1 cellular context compared by ENCODE assay signal in the genomic region with DNA sequence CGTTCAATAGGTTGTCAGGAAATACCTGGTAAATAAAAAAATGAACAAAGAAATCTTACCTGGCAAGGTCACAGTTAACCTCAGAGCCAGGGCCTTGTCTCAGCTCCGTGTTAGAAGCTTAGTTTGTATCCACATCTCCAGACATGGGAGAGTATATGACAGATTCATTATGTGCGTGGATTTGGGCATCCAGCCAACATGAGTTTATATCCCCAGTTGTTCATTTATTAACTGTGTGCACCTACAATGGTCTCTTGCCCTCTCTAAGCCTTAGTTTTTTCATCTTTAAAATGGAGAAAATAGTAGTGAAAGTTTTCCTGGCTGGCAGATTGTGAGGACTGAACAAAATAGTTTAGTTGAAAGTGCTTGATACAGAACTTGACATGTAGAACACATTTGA.
TF ChIP-seq lines count a peak whose summit lies in the region.

No MANE protein-coding gene starts in this region.

TF ChIP-seq in HEK293, 187 proteins besides CTCF, POLR2A, EP300 and RAD21 (continued from another document):
- TF ChIP-seq ZNF544 (tag by site-specific recombination; IDR thresholded peaks at IDR 0.05) (no peak), ZNF600 (tag by site-specific recombination; IDR thresholded peaks at IDR 0.05) (no peak), FEZF1 (tag by site-specific recombination; IDR thresholded peaks at IDR 0.05) (peak; percentile 59)
